In genomic region chr1:16623337-16623736, GRCh38 we compare ENCODE assay signal across 1 cellular context.
A peak's percentile ranks its signal among the peaks of the same experiment; 100 is the strongest.
TF ChIP-seq lines count a peak whose summit lies in the region.

No MANE protein-coding gene starts in this region.

TF ChIP-seq in K562, 482 proteins besides CTCF, POLR2A, EP300 and RAD21:
- TF ChIP-seq RBM22 (IDR thresholded peaks at IDR 0.05; ENCODE audit: low read depth, low read length, poor library complexity, severe bottlenecking): peak; percentile 1
